ENCODE assay signal across 9 cellular contexts in genomic region chr1:18954270-18955071, GRCh38. TPM values are rescaled to one million over a fixed set of nuclear protein-coding genes. Genes with fewer than 3 reads are reported as not detected.
DNase-seq lines count a peak whose midpoint lies in the region; ATAC-seq and TF ChIP-seq lines count a peak whose summit lies in the region.
"Had no signal": no experiment of that assay in that cellular context is flagged by ENCODE, and none has a peak within 500 bp of the region (broad histone marks: within the 10 kb centered on the region; RNA-seq: fewer than 3 reads in every experiment).

No MANE protein-coding gene starts in this region.

- H3K36me3 Mint-ChIP-seq in naive thymus-derived CD4-positive, alpha-beta T cell, result peaks cover 0 to 15% (median 0%) of the 10 kb centered on the region in 5 donors

- 100% methylated on average over 1 of the region's 7 CpGs; no CpG with 5 or more reads in 1 of the 2 experiments for WGBS in IMR-90 (ENCODE audit: extremely low coverage in 2 of 2, insufficient read length in 1 of 2), 2 experiments

- H3K56ac ChIP-seq in IMR-90 (ENCODE audit: extremely low read depth, insufficient read depth, low read length), result peak overlapping the region; percentile 48; the same call in 1 of the 2 replicates

- POLR2A ChIA-PET in AG04450 (lab: Yijun Ruan, JAX) (interaction anchor here (1.1 kb wide), 1 partner anchor 27 kb away, joined by 3 read pairs; no protein-coding TSS in a partner anchor), IMR-90 (lab: Charles Lee; ENCODE audit: unreplicated experiment) (no interaction called here)
- POLR2A ChIA-PET in naive thymus-derived CD4-positive, alpha-beta T cell (lab: Charles Lee), result interaction anchor here (0.6 to 12.2 kb wide), 10 partner anchors 9 to 119 kb away, joined by 3 to 181 read pairs (median 4); no protein-coding TSS in a partner anchor

- peak overlapping the region; percentile 22 for H2BK5ac ChIP-seq in IMR-90 (ENCODE audit: low read depth, low read length, poor library complexity, severe bottlenecking)

- in situ Hi-C loops in IMR-90 (cut with MboI; ENCODE audit: low sequenced_read_pairs), result no loop called here

- peak overlapping the region; percentile 95 for H3K4me2 ChIP-seq in IMR-90 (ENCODE audit: low read depth, low read length)

- peak overlapping the region; percentile 93 for H3K23ac ChIP-seq in IMR-90 (ENCODE audit: low read depth, low read length)

- dilution Hi-C loops in IMR-90 (cut with HindIII; ENCODE audit: low sequenced_read_pairs, unreplicated experiment), result no loop called here

- peak overlapping the region; percentile 59; the same call in 1 of the 2 replicates for H2AK5ac ChIP-seq in IMR-90 (ENCODE audit: low read depth, low read length)

- no peak overlapping the region for H2BK15ac ChIP-seq in IMR-90 (ENCODE audit: low read depth, low read length)

- H4K20me1 ChIP-seq in IMR-90 (ENCODE audit: insufficient read depth, low read length), result peaks cover 23% of the 10 kb centered on the region

- H3K9ac ChIP-seq in IMR-90 (ENCODE audit: low read depth, low read length), result peak overlapping the region; percentile 70

- peaks cover 10% of the 10 kb centered on the region for H3K9me1 ChIP-seq in IMR-90 (ENCODE audit: insufficient read depth, low read length)

- CTCF ChIA-PET in AG04450 (lab: Charles Lee) (interaction anchor here (0.6 to 4.8 kb wide), 5 partner anchors 40 to 70 kb away, joined by 3 to 27 read pairs (median 3); no protein-coding TSS in a partner anchor), IMR-90 (lab: Yijun Ruan, JAX) (interaction anchor here (1.3 to 1.6 kb wide), 3 partner anchors 32 to 47 kb away, joined by 3 to 5 read pairs (median 5); no protein-coding TSS in a partner anchor)
- CTCF ChIA-PET in naive thymus-derived CD4-positive, alpha-beta T cell (lab: Charles Lee), result interaction anchor here (1.1 to 3.6 kb wide), 4 partner anchors 27 to 47 kb away, joined by 4 to 12 read pairs (median 6); no protein-coding TSS in a partner anchor

- no peak overlapping the region for H2AFZ ChIP-seq in IMR-90 (replicated peaks; ENCODE audit: low read length, poor library complexity)

- TF ChIP-seq POLR2A in IMR-90 (IDR thresholded peaks at IDR 0.05; ENCODE audit: low read depth, low read length), result no peak

- peaks cover 57 to 75% (median 68%) of the 10 kb centered on the region in 7 donors for H3K4me1 Mint-ChIP-seq in naive thymus-derived CD4-positive, alpha-beta T cell

- H2BK20ac ChIP-seq in IMR-90 (ENCODE audit: low read depth, low read length), result 0 out of 2 replicates have a peak overlapping the region, but pooled peaks have one; percentile 21

- intact Hi-C loops in IMR-90 (cut with micrococcal nuclease) (loop anchor here (2.0 to 5.0 kb wide), 3 partner anchors 58 to 136 kb away; no protein-coding TSS in a partner anchor), dorsolateral prefrontal cortex (cut with DNase I) (loop anchor here (2.0 to 10.0 kb wide), 5 partner anchors 30 to 113 kb away; partner anchors contain the start of gene ALDH4A1 (in 1 of the 2))
- intact Hi-C loops in naive thymus-derived CD4-positive, alpha-beta T cell (cut with micrococcal nuclease), result loop anchor here (5.0 to 10.0 kb wide), 3 partner anchors 158 to 1517 kb away; partner anchors contain the start of genes CAPZB (in 1 of the 2) and RCC2 (in 1 of the 2)

- H3K36me3 ChIP-seq in IMR-90 (ENCODE audit: control insufficient read depth, insufficient read depth, low read length), result no peaks in the 10 kb centered on the region
- H3K36me3 ChIP-seq in naive thymus-derived CD4-positive, alpha-beta T cell (ENCODE audit: control insufficient read depth in 2 of 3, insufficient read depth in 3 of 3, low read length in 3 of 3), result no peaks in the 10 kb centered on the region

- peaks cover 0 to 5% (median 0%) of the 10 kb centered on the region in 11 donors for H3K9me3 Mint-ChIP-seq in naive thymus-derived CD4-positive, alpha-beta T cell

- no peak for TF ChIP-seq CTCF in AG04450 (IDR thresholded peaks at IDR 0.05; ENCODE audit: low read depth, low read length)
- no peak for TF ChIP-seq CTCF in IMR-90 (conservative IDR thresholded peaks at IDR 0.05; ENCODE audit: low read depth, low read length)
- no peak for TF ChIP-seq CTCF in dorsolateral prefrontal cortex (IDR thresholded peaks at IDR 0.05 in 54 of 56, conservative IDR thresholded peaks at IDR 0.05 in 2 of 56; ENCODE audit: low read depth in 1 of 56, partially characterized antibody in 56 of 56)

- H3K27ac ChIP-seq in AG04450 (ENCODE audit: low read depth, low read length) (peak overlapping the region; percentile 47), IMR-90 (ENCODE audit: insufficient read depth, low read length) (peak overlapping the region; percentile 53), dorsolateral prefrontal cortex (peak overlapping the region in 46 of 59 donors; percentile 0 to 90 (median 52))
- peak overlapping the region; percentile 98 for H3K27ac ChIP-seq in naive thymus-derived CD4-positive, alpha-beta T cell (ENCODE audit: low read depth, low read length)

- peak overlapping the region; percentile 86 for H3K14ac ChIP-seq in IMR-90 (replicated peaks; ENCODE audit: low read depth, low read length)

- H4K5ac ChIP-seq in IMR-90 (ENCODE audit: low read depth, low read length), result no peak overlapping the region

- peak overlapping the region; percentile 73 for H3K4me3 ChIP-seq in AG04450 (ENCODE audit: low read depth, low read length)
- peak overlapping the region; percentile 95 for H3K4me3 ChIP-seq in IMR-90 (ENCODE audit: insufficient read depth, low read depth, low read length)
- H3K4me3 ChIP-seq in dorsolateral prefrontal cortex, result peak overlapping the region; percentile 62 to 97 (median 79)
- H3K4me3 ChIP-seq in naive thymus-derived CD4-positive, alpha-beta T cell (ENCODE audit: low read length), result peak overlapping the region; percentile 63

- no peak for ATAC-seq in IMR-90 (ENCODE audit: low read depth)
- no peak for ATAC-seq in naive thymus-derived CD4-positive, alpha-beta T cell
- ATAC-seq in GM21825 (IDR thresholded peaks at IDR 0.05; ENCODE audit: unreplicated experiment), result no peak

- peak overlapping the region; percentile 75 for H2AK9ac ChIP-seq in IMR-90 (replicated peaks; ENCODE audit: low read depth, low read length, poor library complexity)

- peak overlapping the region; percentile 37; the same call in 1 of the 2 replicates for H4K91ac ChIP-seq in IMR-90 (ENCODE audit: insufficient read depth, low read depth, low read length)

- peaks cover 33% of the 10 kb centered on the region for H3K4me1 ChIP-seq in IMR-90 (ENCODE audit: control insufficient read depth, insufficient read depth, low read length)
- peaks cover 70 to 72% of the 10 kb centered on the region in 2 donors for H3K4me1 ChIP-seq in naive thymus-derived CD4-positive, alpha-beta T cell (ENCODE audit: control insufficient read depth in 2 of 2, insufficient read depth in 2 of 2, low read length in 2 of 2)

- DNase-seq in AG04450 (ENCODE audit: low read depth, low spot score) (no peak), IMR-90 (no peak), dorsolateral prefrontal cortex (no peak), SHP77 treated with DMSO at 0.1 percent for 48 hours (lab: John Stamatoyannopoulos, UW) (no peak), germinal center (ENCODE audit: low spot score) (no peak), NCI-H524 (lab: John Stamatoyannopoulos, UW) (no peak)
- DNase-seq in naive thymus-derived CD4-positive, alpha-beta T cell, result no peak
- DNase-seq: NCI-H1436 had no signal

- H3K79me1 ChIP-seq in IMR-90 (ENCODE audit: low read depth in 1 of 2, low read length in 2 of 2), result peaks cover 5 to 50% of the 10 kb centered on the region in 2 experiments; a peak in 3 of 4 replicates

- BruUV-seq in IMR-90 (replicated peaks; lab: Mats Ljungman, UMichigan), result no TSS peak

- H3K4ac ChIP-seq in IMR-90 (ENCODE audit: low read depth, low read length), result peak overlapping the region; percentile 83

- no peak overlapping the region for H3K18ac ChIP-seq in IMR-90 (ENCODE audit: low read depth, low read length)

- peaks cover 0 to 10% (median 0%) of the 10 kb centered on the region in 5 donors for H3K27me3 Mint-ChIP-seq in naive thymus-derived CD4-positive, alpha-beta T cell

- peaks cover 4% of the 10 kb centered on the region for H3K27me3 ChIP-seq in AG04450 (ENCODE audit: control insufficient read depth, insufficient read depth, low read length)
- H3K27me3 ChIP-seq in IMR-90 (ENCODE audit: control insufficient read depth, insufficient read depth, low read length), result peaks cover 2% of the 10 kb centered on the region; the same call in 1 of the 2 replicates
- no peaks in the 10 kb centered on the region for H3K27me3 ChIP-seq in dorsolateral prefrontal cortex
- H3K27me3 ChIP-seq in naive thymus-derived CD4-positive, alpha-beta T cell (ENCODE audit: control insufficient read depth in 2 of 2, insufficient read depth in 2 of 2, low read length in 2 of 2), result no peaks in the 10 kb centered on the region

- H3K27ac Mint-ChIP-seq in naive thymus-derived CD4-positive, alpha-beta T cell, result peak overlapping the region; percentile 76 to 99 (median 98)

- H3K4me3 Mint-ChIP-seq in naive thymus-derived CD4-positive, alpha-beta T cell, result peak overlapping the region; percentile 89 to 96 (median 93)

- no peak for TF ChIP-seq RAD21 in IMR-90 (IDR thresholded peaks at IDR 0.05; ENCODE audit: low read length)

- H3K9me3 ChIP-seq in AG04450 (ENCODE audit: control insufficient read depth, insufficient read depth, low read length) (no peaks in the 10 kb centered on the region), IMR-90 (ENCODE audit: control insufficient read depth, insufficient read depth, low read length) (no peaks in the 10 kb centered on the region)
- no peaks in the 10 kb centered on the region for H3K9me3 ChIP-seq in naive thymus-derived CD4-positive, alpha-beta T cell (ENCODE audit: control insufficient read depth in 2 of 3, low read length in 3 of 3)

- H2BK120ac ChIP-seq in IMR-90 (ENCODE audit: low read depth, low read length), result no peak overlapping the region

- H4K8ac ChIP-seq in IMR-90 (ENCODE audit: low read depth in 2 of 2, low read length in 2 of 2), result peak overlapping the region in 1 of 2 experiments; percentile 6; a peak in 1 of 4 replicates

RNA-seq across cellular contexts. Expression of gene IFFO2, which starts 2.0 kb away (rescaled TPM):
- polyA plus RNA-seq in AG04450 (2011; rRNA removed), result 6.8 and 7.8 TPM in 2 replicates
- polyA minus RNA-seq in AG04450 (2011; rRNA and poly(A)+ RNA removed), result 13.7 and 15.2 TPM in 2 replicates
- total RNA-seq in IMR-90 (2012; rRNA removed), result 13.6 and 14.5 TPM in 2 replicates
- 18.1 and 18.2 TPM in 2 replicates for polyA plus RNA-seq in IMR-90 (2012; rRNA removed)
- polyA plus RNA-seq in IMR-90 (2012; cell fraction: cytosol; rRNA removed), result 14.9 and 25.2 TPM in 2 replicates
- 20.2 and 32.8 TPM in 2 replicates for polyA plus RNA-seq in IMR-90 (2012; cell fraction: nucleus; rRNA removed; ENCODE audit: low replicate concordance)
- 10 to 100 TPM; 15.3 to 36.0 (median 21.7) TPM for total RNA-seq in dorsolateral prefrontal cortex
- total RNA-seq in naive thymus-derived CD4-positive, alpha-beta T cell, result 10 to 100 TPM; 20.5 to 57.1 (median 28.2) TPM
- 1 to 10 TPM; 1.1 to 2.7 TPM for polyA plus RNA-seq in naive thymus-derived CD4-positive, alpha-beta T cell

RNA-seq across cellular contexts. Expression of gene ALDH4A1, which starts 52.1 kb away (rescaled TPM):
- polyA plus RNA-seq in AG04450 (2011; rRNA removed) (8.8 and 14.7 TPM in 2 replicates), IMR-90 (2012; rRNA removed) (21.1 and 23.0 TPM in 2 replicates)
- 8.3 and 10.4 TPM in 2 replicates for polyA minus RNA-seq in AG04450 (2011; rRNA and poly(A)+ RNA removed)
- total RNA-seq in IMR-90 (2012; rRNA removed) (8.6 TPM in 2 replicates), dorsolateral prefrontal cortex (100 to 1,000 TPM in 1 of 120 experiments, 10 to 100 TPM in 119; 16.8 to 112 (median 40.4) TPM)
- polyA plus RNA-seq in IMR-90 (2012; cell fraction: cytosol; rRNA removed), result 12.1 and 21.4 TPM in 2 replicates
- polyA plus RNA-seq in IMR-90 (2012; cell fraction: nucleus; rRNA removed; ENCODE audit: low replicate concordance), result 16.8 and 36.6 TPM in 2 replicates
- total RNA-seq in naive thymus-derived CD4-positive, alpha-beta T cell, result 1 to 10 TPM; 1.3 to 3.2 (median 1.6) TPM
- 1 to 10 TPM in 1 of 2 donors, under 1 TPM in 1; 0.94 to 1.3 TPM for polyA plus RNA-seq in naive thymus-derived CD4-positive, alpha-beta T cell

Comparison
In these comparisons a context has a peak if more than half of its experiments do, and no peak if none do; other contexts are left out.
1. H3K27ac ChIP-seq: peak in every context shown above with its lines; median percentile 98 in naive thymus-derived CD4-positive, alpha-beta T cell; 53 in IMR-90; 52 in dorsolateral prefrontal cortex; 47 in AG04450.